Comparison of ENCODE assay signal across 1 cellular context in genomic region chr6:149905371-149905910, GRCh38.
TF ChIP-seq lines count a peak whose summit lies in the region.

No MANE protein-coding gene starts in this region.

TF ChIP-seq in K562, 482 proteins besides CTCF, POLR2A, EP300 and RAD21:
- TF ChIP-seq VEZF1 (CRISPR knock-in tag; IDR thresholded peaks at IDR 0.05) (no peak), ZKSCAN8 (CRISPR knock-in tag; IDR thresholded peaks at IDR 0.05) (no peak), MITF (IDR thresholded peaks at IDR 0.05) (no peak), ZNF354B (CRISPR knock-in tag; IDR thresholded peaks at IDR 0.05) (no peak), MTF1 (CRISPR knock-in tag; IDR thresholded peaks at IDR 0.05; ENCODE audit: borderline replicate concordance) (no peak), RERE (CRISPR knock-in tag; IDR thresholded peaks at IDR 0.05; ENCODE audit: borderline replicate concordance) (no peak), CGGBP1 (CRISPR knock-in tag; IDR thresholded peaks at IDR 0.05) (no peak), CREB5 (CRISPR knock-in tag; IDR thresholded peaks at IDR 0.05) (no peak), MYBL2 (IDR thresholded peaks at IDR 0.05; ENCODE audit: low read depth) (no peak), MYBL2 (CRISPR knock-in tag; IDR thresholded peaks at IDR 0.05; ENCODE audit: borderline replicate concordance) (no peak), MAFF (IDR thresholded peaks at IDR 0.05; ENCODE audit: low read length) (no peak), ZZZ3 (IDR thresholded peaks at IDR 0.05) (no peak)
TF ChIP-seq in K562: peak in this region for 0.
